Comparison of ENCODE assay signal across 8 cellular contexts in genomic region chr19:49581007-49581508, GRCh38. TPM values are rescaled to one million over a fixed set of nuclear protein-coding genes. Genes with fewer than 3 reads are reported as not detected.
DNase-seq lines count a peak whose midpoint lies in the region; ATAC-seq and TF ChIP-seq lines count a peak whose summit lies in the region.

Gene PRRG2, plus strand, starts transcription at chr19:49581316. Its CDS starts 1,904 bp downstream, at chr19:49583220.

- intact Hi-C loops in activated CD4-positive, alpha-beta T cell treated with anti-CD3 and anti-CD28 coated beads for 36 hours (cut with DNase I, micrococcal nuclease) = loop anchor here (2.0 to 10.0 kb wide), 2 partner anchors 60 to 946 kb away; partner anchors contain the start of genes DBP (in 1 of the 2) and RRAS (in 1 of the 2)
- intact Hi-C loops in tibial artery (cut with DNase I; ENCODE audit: low total_unique reads) = no loop called here

- H3K27me3 ChIP-seq in tibial artery = no peaks in the 10 kb centered on the region

- peak within 1 kb of the TSS; percentile 89 for H3K27ac Mint-ChIP-seq in activated CD4-positive, alpha-beta T cell treated with anti-CD3 and anti-CD28 coated beads for 36 hours

- POLR2A ChIA-PET in activated CD4-positive, alpha-beta T cell treated with anti-CD3 and anti-CD28 coated beads for 36 hours (lab: Charles Lee) = interaction anchor here (1.0 to 1.8 kb wide), 3 partner anchors 9 to 83 kb away, joined by 3 to 6 read pairs (median 6); partner anchors contain the start of gene RRAS

- H3K36me3 ChIP-seq in tibial artery = peaks cover 0 to 5% (median 4%) of the 10 kb centered on the region in 3 donors

- no peak for ATAC-seq in activated CD4-positive, alpha-beta T cell treated with anti-CD3 and anti-CD28 coated beads for 36 hours
- peak; percentile 63 for ATAC-seq in left lobe of liver
- ATAC-seq in GM18861 (IDR thresholded peaks at IDR 0.05; ENCODE audit: unreplicated experiment) = no peak

- H3K4me1 ChIP-seq in tibial artery = peaks cover 0 to 24% (median 15%) of the 10 kb centered on the region in 4 donors

- no peaks in the 10 kb centered on the region for H3K27me3 Mint-ChIP-seq in activated CD4-positive, alpha-beta T cell treated with anti-CD3 and anti-CD28 coated beads for 36 hours

- CTCF ChIA-PET in activated CD4-positive, alpha-beta T cell treated with anti-CD3 and anti-CD28 coated beads for 36 hours (lab: Charles Lee) = interaction anchor here (0.6 to 2.8 kb wide), 9 partner anchors 9 to 217 kb away, joined by 3 to 36 read pairs (median 5); partner anchors contain the start of gene RRAS

- H3K4me1 Mint-ChIP-seq in activated CD4-positive, alpha-beta T cell treated with anti-CD3 and anti-CD28 coated beads for 36 hours = peaks cover 34% of the 10 kb centered on the region

- peaks cover 10% of the 10 kb centered on the region for H3K36me3 Mint-ChIP-seq in activated CD4-positive, alpha-beta T cell treated with anti-CD3 and anti-CD28 coated beads for 36 hours (ENCODE audit: low read depth)

- H3K27ac ChIP-seq in angular gyrus (ENCODE audit: low read depth, low read length) = peak within 1 kb of the TSS; percentile 64
- peak within 1 kb of the TSS; percentile 64 to 82 for H3K27ac ChIP-seq in tibial artery

- peak within 1 kb of the TSS; percentile 92 for H3K4me3 Mint-ChIP-seq in activated CD4-positive, alpha-beta T cell treated with anti-CD3 and anti-CD28 coated beads for 36 hours

- no peak for DNase-seq in activated CD4-positive, alpha-beta T cell treated with anti-CD3 and anti-CD28 coated beads for 36 hours
- DNase-seq in activated CD4-positive, alpha-beta T cell treated with anti-CD3 and anti-CD28 coated beads, Interleukin-2, amount 50 U/mL, for 4 hours = no peak
- no peak for DNase-seq in left lobe of liver (ENCODE audit: low spot score)
- DNase-seq in tibial artery = no peak
- DNase-seq in HuH-7.5 (ENCODE audit: low spot score) = no peak
- DNase-seq in NCI-H1930 (lab: John Stamatoyannopoulos, UW) = no peak

- peak within 1 kb of the TSS; percentile 58 to 66 for H3K4me3 ChIP-seq in tibial artery

- no peaks in the 10 kb centered on the region for H3K9me3 Mint-ChIP-seq in activated CD4-positive, alpha-beta T cell treated with anti-CD3 and anti-CD28 coated beads for 36 hours (ENCODE audit: low read depth)

- no peaks in the 10 kb centered on the region for H3K9me3 ChIP-seq in tibial artery

- TF ChIP-seq CTCF in tibial artery (IDR thresholded peaks at IDR 0.05) = no peak

RNA-seq across cellular contexts. Expression of gene PRRG2, which starts in this region (rescaled TPM):
- total RNA-seq in activated CD4-positive, alpha-beta T cell treated with anti-CD3 and anti-CD28 coated beads for 36 hours = 1 to 10 TPM in 1 of 2 experiments, under 1 TPM in 1; 0.81 to 1.6 TPM
- total RNA-seq in left lobe of liver = 8.5 TPM
